Comparison of ENCODE assay signal across 20 cellular contexts in the genomic region with DNA sequence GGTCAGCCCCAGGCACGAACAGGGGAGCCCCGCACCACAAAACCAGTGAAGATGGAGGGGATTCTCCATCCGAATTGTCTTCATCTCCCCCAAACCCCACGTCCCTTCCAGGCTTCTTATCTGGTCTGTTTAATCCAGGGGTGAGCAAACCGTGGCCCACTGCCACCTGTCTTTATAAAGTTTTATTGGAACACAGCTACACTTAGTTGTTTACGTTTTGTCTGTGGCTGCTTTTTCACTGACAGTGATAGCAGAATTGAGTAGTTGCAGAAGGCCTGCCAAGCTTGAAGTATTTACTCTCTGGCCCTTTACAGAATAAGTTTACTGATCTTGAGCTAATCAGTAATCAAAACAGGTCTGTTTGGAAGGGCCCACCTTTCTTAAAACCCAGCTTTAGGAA.
A peak's percentile ranks its signal among the peaks of the same experiment; 100 is the strongest.
DNase-seq lines count a peak whose midpoint lies in the region; ATAC-seq, FAIRE-seq and TF ChIP-seq lines count a peak whose summit lies in the region.
"Had no signal": no experiment of that assay in that cellular context is flagged by ENCODE, and none has a peak within 500 bp of the region (broad histone marks: within the 10 kb centered on the region; RNA-seq: fewer than 3 reads in every experiment).

No MANE protein-coding gene starts in this region.

- in situ Hi-C loops in GM12878 (cut with MboI) (loop anchor here (5.0 kb wide), 1 partner anchor 386 kb away; a partner anchor contains a TSS), transverse colon (cut with MboI; ENCODE audit: low pct_ligation_motif_present in 1 of 4, low pct_unique_long_range_greater_than_20kb in 1 of 4, low sequenced_read_pairs in 3 of 4) (no loop called here)

- H3K27ac ChIP-seq in BLaER1 treated with 17β-estradiol and CSF1 and Interleukin-3, amounts not matched to agents 10 nM and 100 nM, result no peak overlapping the region
- H3K27ac ChIP-seq in GM12878 (ENCODE audit: control insufficient read depth, insufficient read depth), result no peak overlapping the region
- no peak overlapping the region for H3K27ac ChIP-seq in transverse colon
- no peak overlapping the region for H3K27ac ChIP-seq in gastroesophageal sphincter
- H3K27ac ChIP-seq: SJCRH30 had no signal

- peaks cover 2 to 9% of the 10 kb centered on the region in 2 donors for H3K27me3 Mint-ChIP-seq in stimulated activated naive B cell treated with anti-CD40 and anti-IgM and Interleukin-4, amounts not matched to agents 10 μg/mL and 1 μg/mL and 100 μg/mL, for 72 hours

- H2AFZ ChIP-seq in GM12878 (ENCODE audit: control insufficient read depth, low read depth, low read length), result no peak overlapping the region

- H3K27me3 ChIP-seq in BLaER1 treated with 17β-estradiol and CSF1 and Interleukin-3, amounts not matched to agents 10 nM and 100 nM, result no peaks in the 10 kb centered on the region
- no peaks in the 10 kb centered on the region for H3K27me3 ChIP-seq in GM12878 (replicated peaks in 1 of 2; ENCODE audit: control insufficient read depth in 2 of 2, insufficient read depth in 2 of 2, low read length in 1 of 2)
- H3K27me3 ChIP-seq in transverse colon, result no peaks in the 10 kb centered on the region
- H3K27me3 ChIP-seq in gastroesophageal sphincter, result no peaks in the 10 kb centered on the region
- H3K27me3 ChIP-seq: SJCRH30 had no signal

- TF ChIP-seq EP300 in GM12878 (IDR thresholded peaks at IDR 0.05; ENCODE audit: borderline replicate concordance in 1 of 2, control insufficient read depth in 1 of 2, low read depth in 2 of 2, low read length in 2 of 2) (no peak), transverse colon (IDR thresholded peaks at IDR 0.05; ENCODE audit: low read depth) (no peak), gastroesophageal sphincter (IDR thresholded peaks at IDR 0.05) (no peak)

- H3K9ac ChIP-seq in BLaER1 treated with 17β-estradiol and CSF1 and Interleukin-3, amounts not matched to agents 10 nM and 100 nM, result no peak overlapping the region
- H3K9ac ChIP-seq in GM12878 (ENCODE audit: control insufficient read depth, insufficient read depth, low read length), result no peak overlapping the region

- TF ChIP-seq POLR2A in GM12878 (IDR thresholded peaks at IDR 0.05; ENCODE audit: low read depth, low read length) (no peak), transverse colon (IDR thresholded peaks at IDR 0.05) (no peak), gastroesophageal sphincter (IDR thresholded peaks at IDR 0.05) (no peak)

- BruUV-seq in GM12878 (replicated peaks; lab: Mats Ljungman, UMichigan), result no TSS peak

- no peak for DNase-seq in GM12878 (ENCODE audit: low read depth, low spot score)
- DNase-seq in transverse colon, result no peak
- no peak for DNase-seq in stimulated activated naive B cell treated with anti-CD40 and anti-IgM and Interleukin-4, amounts not matched to agents 10 μg/mL and 1 μg/mL and 100 μg/mL, for 72 hours
- no peak for DNase-seq in posterior vena cava (ENCODE audit: low spot score)
- DNase-seq: activated CD4-positive, alpha-beta T cell treated with anti-CD3 and anti-CD28 coated beads, Interleukin-2, amount 50 U/mL, for 1 hour; amygdala; cerebellar nuclear complex; DMS153; foreskin fibroblast; KBM-7; naive B cell; NCI-H1092 treated with DMSO at 0.1 percent for 48 hours; SJCRH30; stimulated activated CD4-positive, alpha-beta T cell treated with anti-CD3 and anti-CD28 coated beads, Interleukin-15, amount 100 ng/mL, for 24 hours had no signal

- SMC1A ChIA-PET in GM12878 (lab: Charles Lee; ENCODE audit: uncharacterized antibody, unreplicated experiment), result interaction anchor here (0.8 to 2.1 kb wide), 4 partner anchors 11 to 112 kb away, joined by 3 to 13 read pairs (median 5); no protein-coding TSS in a partner anchor

- intact Hi-C loops in GM12878 (cut with micrococcal nuclease; ENCODE audit: unreplicated experiment) (loop anchor here (5.0 to 10.0 kb wide), 3 partner anchors 114 to 441 kb away; a partner anchor contains a TSS), transverse colon (cut with DNase I; ENCODE audit: low total_unique reads) (no loop called here), posterior vena cava (cut with DNase I) (no loop called here)

- H3K4me2 ChIP-seq in BLaER1 treated with 17β-estradiol and CSF1 and Interleukin-3, amounts not matched to agents 10 nM and 100 nM, result peak overlapping the region in 8 of 11 experiments; percentile 64 to 89 (median 81); a peak in 16 of 22 replicates
- peak overlapping the region; percentile 8; the same call in 1 of the 2 replicates for H3K4me2 ChIP-seq in GM12878 (ENCODE audit: control insufficient read depth, insufficient read depth)

- H3K36me3 ChIP-seq in BLaER1 treated with 17β-estradiol and CSF1 and Interleukin-3, amounts not matched to agents 10 nM and 100 nM, result peaks cover 0 to 3% (median 0%) of the 10 kb centered on the region in 11 experiments; a peak in 1 of 22 replicates
- H3K36me3 ChIP-seq in GM12878 (ENCODE audit: control insufficient read depth in 2 of 2, insufficient read depth in 2 of 2, low read length in 1 of 2) (no peaks in the 10 kb centered on the region; a peak in 1 of 4 replicates), transverse colon (no peaks in the 10 kb centered on the region), gastroesophageal sphincter (peaks cover 0 to 15% of the 10 kb centered on the region in 2 donors)
- H3K36me3 ChIP-seq: HAP-1, SJCRH30 had no signal

- no peak for FAIRE-seq in GM12878 (lab: Jason Lieb, UNC)

- no peaks in the 10 kb centered on the region for H3K9me3 Mint-ChIP-seq in stimulated activated naive B cell treated with anti-CD40 and anti-IgM and Interleukin-4, amounts not matched to agents 10 μg/mL and 1 μg/mL and 100 μg/mL, for 72 hours
- H3K9me3 Mint-ChIP-seq: activated T-helper 1 cell treated with anti-CD3 and anti-CD28 coated beads, Interleukin-12 subunit alpha, Interleukin-12 subunit beta, Interleukin-2, Interleukin-4 antibody, amounts not matched to agents 30 ng/mL and 10 ng/mL and 1 ng/mL, durations not matched to agents 14 hours and 24 hours and 36 hours; naive B cell had no signal

- peaks cover 73 to 99% (median 93%) of the 10 kb centered on the region in 10 experiments for H3K4me1 ChIP-seq in BLaER1 treated with 17β-estradiol and CSF1 and Interleukin-3, amounts not matched to agents 10 nM and 100 nM
- peaks cover 36% of the 10 kb centered on the region for H3K4me1 ChIP-seq in GM12878 (ENCODE audit: control insufficient read depth, insufficient read depth, low read length)
- peaks cover 4 to 32% (median 8%) of the 10 kb centered on the region in 4 donors for H3K4me1 ChIP-seq in transverse colon
- H3K4me1 ChIP-seq in gastroesophageal sphincter, result peaks cover 0 to 84% (median 6%) of the 10 kb centered on the region in 3 donors

- no peaks in the 10 kb centered on the region for H3K9me3 ChIP-seq in BLaER1 treated with 17β-estradiol and CSF1 and Interleukin-3, amounts not matched to agents 10 nM and 100 nM (replicated peaks in 1 of 11)
- H3K9me3 ChIP-seq in GM12878 (replicated peaks; ENCODE audit: control insufficient read depth, insufficient read depth, low read length), result no peaks in the 10 kb centered on the region
- H3K9me3 ChIP-seq in transverse colon, result no peaks in the 10 kb centered on the region
- no peaks in the 10 kb centered on the region for H3K9me3 ChIP-seq in gastroesophageal sphincter
- H3K9me3 ChIP-seq: HAP-1, SJCRH30 had no signal

- TF ChIP-seq CTCF in GM12878 (IDR thresholded peaks at IDR 0.05 in 2 of 3, conservative IDR thresholded peaks at IDR 0.05 in 1 of 3; ENCODE audit: control insufficient read depth in 2 of 3, extremely low read depth in 1 of 3, insufficient read depth in 1 of 3, low read depth in 3 of 3, low read length in 3 of 3) (no peak), transverse colon (IDR thresholded peaks at IDR 0.05) (no peak), gastroesophageal sphincter (IDR thresholded peaks at IDR 0.05) (no peak)

- no peak overlapping the region for H3K27ac Mint-ChIP-seq in stimulated activated naive B cell treated with anti-CD40 and anti-IgM and Interleukin-4, amounts not matched to agents 10 μg/mL and 1 μg/mL and 100 μg/mL, for 72 hours
- H3K27ac Mint-ChIP-seq: activated T-helper 1 cell treated with anti-CD3 and anti-CD28 coated beads, Interleukin-12 subunit alpha, Interleukin-12 subunit beta, Interleukin-2, Interleukin-4 antibody, amounts not matched to agents 30 ng/mL and 10 ng/mL and 1 ng/mL, durations not matched to agents 14 hours and 24 hours and 36 hours had no signal

- H4K20me1 ChIP-seq in BLaER1 treated with 17β-estradiol and CSF1 and Interleukin-3, amounts not matched to agents 10 nM and 100 nM, result peaks cover 0 to 36% (median 17%) of the 10 kb centered on the region in 11 experiments; a peak in 15 of 22 replicates
- H4K20me1 ChIP-seq in GM12878 (ENCODE audit: control insufficient read depth, insufficient read depth), result peaks cover 5% of the 10 kb centered on the region; the same call in 1 of the 2 replicates

- no peak for TF ChIP-seq RAD21 in GM12878 (IDR thresholded peaks at IDR 0.05; ENCODE audit: insufficient read depth, low read depth, low read length)

- no peak overlapping the region for H3K4me3 Mint-ChIP-seq in stimulated activated naive B cell treated with anti-CD40 and anti-IgM and Interleukin-4, amounts not matched to agents 10 μg/mL and 1 μg/mL and 100 μg/mL, for 72 hours
- H3K4me3 Mint-ChIP-seq: activated T-helper 1 cell treated with anti-CD3 and anti-CD28 coated beads, Interleukin-12 subunit alpha, Interleukin-12 subunit beta, Interleukin-2, Interleukin-4 antibody, amounts not matched to agents 30 ng/mL and 10 ng/mL and 1 ng/mL, durations not matched to agents 14 hours and 24 hours and 36 hours; naive B cell had no signal

- peak; percentile 29 for ATAC-seq in GM18861 (IDR thresholded peaks at IDR 0.05; ENCODE audit: unreplicated experiment)
- peak; percentile 23 for ATAC-seq in HG02970 (IDR thresholded peaks at IDR 0.05; ENCODE audit: low FRiP score, unreplicated experiment)
- ATAC-seq in GM12878, result no peak
- no peak for ATAC-seq in gastroesophageal sphincter
- ATAC-seq in stimulated activated naive B cell treated with anti-CD40 and anti-IgM and Interleukin-4, amounts not matched to agents 10 μg/mL and 1 μg/mL and 100 μg/mL, for 72 hours (replicated peaks), result no peak

- no peak overlapping the region for H3K4me3 ChIP-seq in BLaER1 treated with 17β-estradiol and CSF1 and Interleukin-3, amounts not matched to agents 10 nM and 100 nM
- H3K4me3 ChIP-seq in GM12878 (no peak overlapping the region), transverse colon (no peak overlapping the region), gastroesophageal sphincter (no peak overlapping the region)
- H3K4me3 ChIP-seq: HAP-1, SJCRH30 had no signal

- CTCF ChIA-PET in GM12878 (lab: Yijun Ruan, JAX), result interaction anchor here (0.5 to 4.3 kb wide), 11 partner anchors 9 to 386 kb away, joined by 3 to 25 read pairs (median 3); a partner anchor contains a TSS

- H3K4me1 Mint-ChIP-seq in stimulated activated naive B cell treated with anti-CD40 and anti-IgM and Interleukin-4, amounts not matched to agents 10 μg/mL and 1 μg/mL and 100 μg/mL, for 72 hours, result peaks cover 38 to 60% of the 10 kb centered on the region in 2 donors

- peaks cover 3% of the 10 kb centered on the region; the same call in 1 of the 2 replicates for H3K79me2 ChIP-seq in GM12878 (ENCODE audit: control insufficient read depth, insufficient read depth, low read length)

- POLR2A ChIA-PET in GM12878 (lab: Charles Lee), result no interaction called here

- WGBS in GM12878 (ENCODE audit: insufficient coverage, insufficient replicate concordance, low lambda C conversion rate, missing lambda C conversion rate), result 64% methylated on average over 6 of the region's 6 CpGs
- 69 to 77% methylated on average over 4 to 6 of the region's 6 CpGs for WGBS in transverse colon (ENCODE audit: low coverage in 1 of 2), 2 donors
- 73 to 92% methylated on average over 6 of the region's 6 CpGs for WGBS in gastroesophageal sphincter (ENCODE audit: low coverage in 1 of 2), 2 donors

- no peaks in the 10 kb centered on the region for H3K36me3 Mint-ChIP-seq in stimulated activated naive B cell treated with anti-CD40 and anti-IgM and Interleukin-4, amounts not matched to agents 10 μg/mL and 1 μg/mL and 100 μg/mL, for 72 hours
- H3K36me3 Mint-ChIP-seq: naive B cell had no signal

- RAD21 ChIA-PET in GM12878 (lab: Charles Lee; ENCODE audit: unreplicated experiment), result interaction anchor here (1.4 to 2.0 kb wide), 4 partner anchors 11 to 189 kb away, joined by 3 to 9 read pairs (median 5); no protein-coding TSS in a partner anchor

Comparison
In these comparisons a context has a peak if more than half of its experiments do, and no peak if none do; other contexts are left out.
1. ATAC-seq: peak in GM18861 (single experiment) and HG02970 (single experiment); none in GM12878 (single experiment), gastroesophageal sphincter (single experiment) and stimulated activated naive B cell treated with anti-CD40 and anti-IgM and Interleukin-4, amounts not matched to agents 10 μg/mL and 1 μg/mL and 100 μg/mL, for 72 hours (0 of 2).